1 cellular context compared by ENCODE assay signal in the genomic region with DNA sequence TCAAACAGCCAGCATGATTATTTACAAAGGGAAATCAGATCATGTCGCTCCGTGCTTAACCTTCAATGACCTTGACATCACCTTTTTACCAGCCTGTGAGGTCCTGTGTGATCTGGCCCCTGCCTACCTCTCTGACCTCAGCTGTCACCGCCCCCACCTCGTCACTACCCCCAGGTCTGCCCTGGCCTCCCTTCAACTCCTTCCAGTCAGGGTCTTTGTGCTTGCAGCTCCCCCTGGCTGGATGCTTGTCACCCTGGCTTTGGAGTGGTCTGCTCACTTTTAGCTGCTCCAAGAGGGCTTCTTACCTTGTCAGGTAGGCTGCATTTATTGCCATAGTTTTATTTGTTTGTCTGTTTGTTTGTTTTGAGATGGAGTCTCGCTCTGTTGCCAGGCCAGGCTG.
TF ChIP-seq lines count a peak whose summit lies in the region.

No MANE protein-coding gene starts in this region.

TF ChIP-seq in H1, 55 proteins besides CTCF, POLR2A, EP300 and RAD21 (continued from another document):
- no peak for TF ChIP-seq CBX5 (IDR thresholded peaks at IDR 0.05; ENCODE audit: low read depth, low read length)
- TF ChIP-seq SP4 (IDR thresholded peaks at IDR 0.05; ENCODE audit: low read length): no peak
- TF ChIP-seq EZH2 (IDR thresholded peaks at IDR 0.05; ENCODE audit: low read depth, low read length, severe bottlenecking): no peak
- no peak for TF ChIP-seq BCL11A (IDR thresholded peaks at IDR 0.05; ENCODE audit: low read depth in 2 of 2, low read length in 2 of 2)
- TF ChIP-seq POLR2AphosphoS5 (IDR thresholded peaks at IDR 0.05; ENCODE audit: low read depth, low read length): no peak
